In the genomic region with DNA sequence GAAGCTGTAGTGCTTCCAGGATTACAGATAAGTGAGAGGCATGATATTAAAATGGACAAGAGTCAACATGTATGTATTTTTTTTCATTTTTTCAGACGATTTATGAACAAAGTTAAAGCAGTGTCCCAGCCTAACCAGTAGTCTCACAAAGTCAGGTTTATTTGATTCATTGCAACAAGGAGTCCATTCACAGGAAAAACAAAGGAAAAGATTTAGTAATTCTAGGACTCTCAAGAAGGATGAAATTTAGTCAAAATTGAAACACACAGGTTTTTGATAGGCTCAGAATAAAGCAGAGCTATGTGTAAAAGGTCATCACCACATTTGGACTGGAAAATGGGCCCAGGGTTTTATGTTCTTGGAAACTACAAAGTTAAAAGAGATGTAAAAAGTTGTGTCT, we compare ENCODE assay signal across 26 cellular contexts.
"Had no signal": no experiment of that assay in that cellular context is flagged by ENCODE, and none has a peak within 500 bp of the region (broad histone marks: within the 10 kb centered on the region; RNA-seq: fewer than 3 reads in every experiment).

No MANE protein-coding gene starts in this region.

- H3K9me3 ChIP-seq: left ventricle myocardium inferior, mucosa of descending colon, neutrophil, right atrium auricular region, right lobe of liver, testis, thyroid gland, transverse colon, upper lobe of left lung had no signal

- H3K36me3 Mint-ChIP-seq: memory B cell; naive thymus-derived CD4-positive, alpha-beta T cell; natural killer cell treated with Interleukin-12 subunit alpha and Interleukin-12 subunit beta and Interleukin-15 and Interleukin-18, amount 100 ng/mL, for 72 hours; stimulated activated memory B cell treated with anti-CD40 and anti-IgM and Interleukin-4, amounts not matched to agents 10 μg/mL and 1 μg/mL and 100 μg/mL, for 72 hours had no signal

- H3K27ac Mint-ChIP-seq: memory B cell; naive thymus-derived CD4-positive, alpha-beta T cell; natural killer cell treated with Interleukin-12 subunit alpha and Interleukin-12 subunit beta and Interleukin-15 and Interleukin-18, amount 100 ng/mL, for 72 hours; progenitor cell of endocrine pancreas; stimulated activated memory B cell treated with anti-CD40 and anti-IgM and Interleukin-4, amounts not matched to agents 10 μg/mL and 1 μg/mL and 100 μg/mL, for 72 hours; stimulated activated naive CD8-positive, alpha-beta T cell treated with anti-CD3 and anti-CD28 coated beads, Interleukin-15, amount 100 ng/mL, for 72 hours had no signal

- H3K4me3 Mint-ChIP-seq: memory B cell; naive thymus-derived CD4-positive, alpha-beta T cell; natural killer cell treated with Interleukin-12 subunit alpha and Interleukin-12 subunit beta and Interleukin-15 and Interleukin-18, amount 100 ng/mL, for 72 hours; stimulated activated memory B cell treated with anti-CD40 and anti-IgM and Interleukin-4, amounts not matched to agents 10 μg/mL and 1 μg/mL and 100 μg/mL, for 72 hours; stimulated activated naive CD8-positive, alpha-beta T cell treated with anti-CD3 and anti-CD28 coated beads, Interleukin-15, amount 100 ng/mL, for 72 hours had no signal

- H2AFZ ChIP-seq: hepatocyte, parathyroid adenoma had no signal

- H3K27me3 Mint-ChIP-seq: memory B cell, progenitor cell of endocrine pancreas had no signal

- H3K79me2 ChIP-seq: hepatocyte, parathyroid adenoma had no signal

- H3K27me3 ChIP-seq: hepatocyte, neutrophil, right atrium auricular region, right lobe of liver, testis, thyroid gland, transverse colon, upper lobe of left lung had no signal

- H3K4me3 ChIP-seq: hepatocyte, left ventricle myocardium inferior, mucosa of descending colon, right atrium auricular region, right lobe of liver, smooth muscle cell, testis, thyroid gland, transverse colon, upper lobe of left lung had no signal

- H3K36me3 ChIP-seq: left ventricle myocardium inferior, neutrophil, right atrium auricular region, right lobe of liver, thyroid gland, transverse colon, upper lobe of left lung had no signal

- H3K4me2 ChIP-seq: hepatocyte, smooth muscle cell had no signal

- ATAC-seq: mucosa of descending colon; naive thymus-derived CD4-positive, alpha-beta T cell; natural killer cell treated with Interleukin-12 subunit alpha and Interleukin-12 subunit beta and Interleukin-15 and Interleukin-18, amount 100 ng/mL, for 72 hours; right lobe of liver; stimulated activated memory B cell treated with anti-CD40 and anti-IgM and Interleukin-4, amounts not matched to agents 10 μg/mL and 1 μg/mL and 100 μg/mL, for 72 hours; stimulated activated naive CD8-positive, alpha-beta T cell treated with anti-CD3 and anti-CD28 coated beads, Interleukin-15, amount 100 ng/mL, for 72 hours had no signal

- H3K9ac ChIP-seq: parathyroid adenoma had no signal

- DNase-seq: islet precursor cell; left ventricle myocardium inferior; midbrain; mucosa of descending colon; naive thymus-derived CD4-positive, alpha-beta T cell; occipital lobe; right lobe of liver; stimulated activated CD4-positive, alpha-beta T cell treated with anti-CD3 and anti-CD28 coated beads, Interleukin-1b, Interleukin-23, amount 100 ng/mL, for 48 hours; stimulated activated CD4-positive, alpha-beta T cell treated with anti-CD3 and anti-CD28 coated beads, Interleukin-2, amount 100 ng/mL, for 48 hours; stimulated activated CD4-positive, alpha-beta T cell treated with anti-CD3 and anti-CD28 coated beads, Interleukin-4, amount 100 ng/mL, for 4 hours; stimulated activated CD8-positive, alpha-beta memory T cell treated with anti-CD3 and anti-CD28 coated beads, Interleukin-4, amount 100 ng/mL, for 48 hours; stimulated activated naive CD4-positive, alpha-beta T cell treated with Interleukin-2 at 50 U/mL for 16 hours; stimulated activated naive CD8-positive, alpha-beta T cell treated with anti-CD3 and anti-CD28 coated beads, Interleukin-15, amount 100 ng/mL, for 72 hours; testis; thyroid gland; transverse colon; upper lobe of left lung had no signal

- H3K4me1 Mint-ChIP-seq: memory B cell; naive thymus-derived CD4-positive, alpha-beta T cell; stimulated activated memory B cell treated with anti-CD40 and anti-IgM and Interleukin-4, amounts not matched to agents 10 μg/mL and 1 μg/mL and 100 μg/mL, for 72 hours; stimulated activated naive CD8-positive, alpha-beta T cell treated with anti-CD3 and anti-CD28 coated beads, Interleukin-15, amount 100 ng/mL, for 72 hours had no signal

- H3K27ac ChIP-seq: hepatocyte, left ventricle myocardium inferior, neutrophil, parathyroid adenoma, right atrium auricular region, right lobe of liver, testis, thyroid gland, transverse colon, upper lobe of left lung had no signal

- H3K9me3 Mint-ChIP-seq: memory B cell; natural killer cell treated with Interleukin-12 subunit alpha and Interleukin-12 subunit beta and Interleukin-15 and Interleukin-18, amount 100 ng/mL, for 72 hours; stimulated activated naive CD8-positive, alpha-beta T cell treated with anti-CD3 and anti-CD28 coated beads, Interleukin-15, amount 100 ng/mL, for 72 hours had no signal

- H3K4me1 ChIP-seq: left ventricle myocardium inferior, parathyroid adenoma, right atrium auricular region, right lobe of liver, testis, thyroid gland, transverse colon, upper lobe of left lung had no signal
